31 cellular contexts compared by ENCODE assay signal in the genomic region with DNA sequence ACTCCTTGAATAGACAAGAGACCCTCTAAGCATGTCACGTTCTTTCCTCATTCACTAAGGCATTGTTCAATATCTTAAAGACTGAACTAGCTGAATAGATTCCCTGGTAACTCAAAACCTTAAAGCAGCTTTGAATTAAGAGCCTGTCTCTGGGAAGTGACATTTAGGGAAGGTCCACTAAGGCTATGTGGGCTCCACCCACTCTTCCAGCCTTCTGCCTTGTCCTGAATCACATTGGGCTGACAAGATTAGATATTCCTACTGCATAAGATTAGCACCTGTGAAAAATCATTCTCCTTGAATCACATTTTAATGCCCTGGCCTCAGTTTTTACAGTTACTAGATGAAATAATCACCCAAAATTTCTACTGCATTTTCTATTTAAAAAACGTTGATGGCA. TPM values are rescaled to one million over a fixed set of nuclear protein-coding genes. Genes with fewer than 3 reads are reported as not detected.
"Had no signal": no experiment of that assay in that cellular context is flagged by ENCODE, and none has a peak within 500 bp of the region (broad histone marks: within the 10 kb centered on the region; RNA-seq: fewer than 3 reads in every experiment).

No MANE protein-coding gene starts in this region.

- H3K36me3 ChIP-seq: adrenal gland, colonic mucosa, esophagus squamous epithelium had no signal

- ATAC-seq: activated CD4-positive, alpha-beta T cell treated with anti-CD3 and anti-CD28 coated beads for 36 hours; activated CD8-positive, alpha-beta memory T cell treated with anti-CD3 and anti-CD28 coated beads, Interleukin-2, amount 10 ng/mL, durations not matched to agents 7 days and 5 days; activated CD8-positive, alpha-beta T cell treated with anti-CD3 and anti-CD28 coated beads, Interleukin-2, amount 10 ng/mL, durations not matched to agents 7 days and 5 days; activated naive CD8-positive, alpha-beta T cell treated with anti-CD3 and anti-CD28 coated beads, Interleukin-2, amount 50 U/mL, for 24 hours; body of pancreas; T-helper 17 cell had no signal

- H3K27me3 ChIP-seq: adrenal gland, body of pancreas, colonic mucosa, esophagus squamous epithelium had no signal

- H3K4me3 ChIP-seq: adrenal gland, body of pancreas, colonic mucosa, esophagus squamous epithelium had no signal

- H3K27ac ChIP-seq: adrenal gland, body of pancreas, colonic mucosa, epithelial cell of prostate, esophagus squamous epithelium had no signal

- DNase-seq: activated CD4-positive, alpha-beta memory T cell treated with anti-CD3 and anti-CD28 coated beads for 36 hours; activated CD4-positive, alpha-beta T cell treated with anti-CD3 and anti-CD28 coated beads for 36 hours; activated CD4-positive, alpha-beta T cell treated with anti-CD3 and anti-CD28 coated beads, Interleukin-2, amount 10 ng/mL, durations not matched to agents 24 days and 14 days; activated CD4-positive, CD25-positive, alpha-beta regulatory T cell; activated CD4-positive, CD25-positive, alpha-beta regulatory T cell treated with anti-CD3 and anti-CD28 coated beads, Interleukin-2, amount 50 U/mL, for 72 hours; activated CD8-positive, alpha-beta memory T cell treated with anti-CD3 and anti-CD28 coated beads, Interleukin-2, amount 10 ng/mL, durations not matched to agents 7 days and 5 days; activated CD8-positive, alpha-beta memory T cell treated with anti-CD3 and anti-CD28 coated beads, Interleukin-2, amount 50 U/mL, for 4 hours; activated CD8-positive, alpha-beta T cell treated with anti-CD3 and anti-CD28 coated beads, Interleukin-2, amount 10 ng/mL, durations not matched to agents 7 days and 5 days; activated effector memory CD4-positive, alpha-beta T cell treated with anti-CD3 and anti-CD28 coated beads, Interleukin-2, amount 50 U/mL, for 16 hours; activated naive CD4-positive, alpha-beta T cell treated with anti-CD3 and anti-CD28 coated beads for 36 hours; activated naive CD8-positive, alpha-beta T cell treated with anti-CD3 and anti-CD28 coated beads for 36 hours; activated naive CD8-positive, alpha-beta T cell treated with anti-CD3 and anti-CD28 coated beads, Interleukin-2, amount 50 U/mL, for 24 hours; activated T-cell treated with anti-CD3 and anti-CD28 coated beads, Interleukin-2, amount 50 U/mL, for 1 hour; activated T-cell treated with anti-CD3 and anti-CD28 coated beads, Interleukin-2, amount 50 U/mL, for 48 hours; adrenal gland; amygdala; aorta; body of pancreas; central memory CD4-positive, alpha-beta T cell; cerebellar nuclear complex; colonic mucosa; effector CD8-positive, alpha-beta T cell; esophagus squamous epithelium; foreskin melanocyte; head of caudate nucleus; T-helper 1 cell; T-helper 17 cell; T1000 had no signal

- H3K9me3 ChIP-seq: adrenal gland, body of pancreas, colonic mucosa, esophagus squamous epithelium had no signal

RNA-seq across cellular contexts. Expression of a gene that starts 36.3 kb away (rescaled TPM):
- total RNA-seq: fibroblast of lung, fibroblast of villous mesenchyme had no signal
